Comparison of ENCODE assay signal across 23 cellular contexts in the genomic region with DNA sequence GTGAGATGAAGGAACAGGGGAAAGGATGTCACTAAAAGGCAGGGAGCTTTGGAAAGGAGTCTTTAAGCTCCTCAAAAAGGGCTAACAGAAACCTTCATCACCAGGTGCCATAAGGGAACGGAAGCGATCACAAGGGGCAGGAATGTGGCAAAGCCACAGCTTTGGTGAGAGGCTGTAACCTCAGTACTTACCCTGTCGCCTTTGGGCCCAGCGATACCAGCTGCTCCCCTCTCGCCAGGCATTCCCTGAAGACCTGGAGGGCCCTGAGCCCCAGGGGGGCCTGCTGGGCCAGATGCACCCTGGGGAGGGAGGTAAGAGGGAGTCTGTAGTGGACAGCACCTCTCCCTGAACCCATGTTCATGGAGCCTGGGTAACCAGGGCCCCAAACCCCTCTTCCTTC. TPM values are rescaled to one million over a fixed set of nuclear protein-coding genes. Genes with fewer than 3 reads are reported as not detected.
"Had no signal": no experiment of that assay in that cellular context is flagged by ENCODE, and none has a peak within 500 bp of the region (broad histone marks: within the 10 kb centered on the region; RNA-seq: fewer than 3 reads in every experiment).

No MANE protein-coding gene starts in this region.

- H3K27me3 ChIP-seq: testis, tibial nerve had no signal

- H3K4me3 ChIP-seq: esophagus squamous epithelium, gastroesophageal sphincter, left ventricle myocardium inferior, lower lobe of right lung, testis, tibial nerve had no signal

- H3K4me1 ChIP-seq: esophagus squamous epithelium, gastroesophageal sphincter, left ventricle myocardium inferior, lower lobe of right lung, testis, tibial nerve had no signal

- H3K9me3 ChIP-seq: esophagus squamous epithelium, gastroesophageal sphincter, left ventricle myocardium inferior, lower lobe of right lung, testis, tibial nerve had no signal

- FAIRE-seq: colon, keratinocyte had no signal

- H3K27ac Mint-ChIP-seq: dendritic cell treated with granulocyte-macrophage colony-stimulating factor and Interleukin-4, amounts not matched to agents 40 ng/mL and 50 ng/mL, for 4 days; immature natural killer cell; memory B cell; mesothelial cell of epicardium; natural killer cell; stimulated activated naive B cell treated with anti-CD40 and anti-IgM and Interleukin-4, amounts not matched to agents 10 μg/mL and 1 μg/mL and 100 μg/mL, for 72 hours had no signal

- H3K27ac ChIP-seq: esophagus squamous epithelium, gastroesophageal sphincter, left ventricle myocardium inferior, lower lobe of right lung, testis, tibial nerve had no signal

- H3K9me3 Mint-ChIP-seq: dendritic cell treated with granulocyte-macrophage colony-stimulating factor and Interleukin-4, amounts not matched to agents 40 ng/mL and 50 ng/mL, for 4 days; immature natural killer cell; memory B cell; mesothelial cell of epicardium; natural killer cell; stimulated activated naive B cell treated with anti-CD40 and anti-IgM and Interleukin-4, amounts not matched to agents 10 μg/mL and 1 μg/mL and 100 μg/mL, for 72 hours; stimulated activated naive CD8-positive, alpha-beta T cell treated with anti-CD3 and anti-CD28 coated beads, Interleukin-15, amount 100 ng/mL, for 72 hours had no signal

- ATAC-seq: gastroesophageal sphincter; left cardiac atrium; natural killer cell; sciatic nerve; stimulated activated naive B cell treated with anti-CD40 and anti-IgM and Interleukin-4, amounts not matched to agents 10 μg/mL and 1 μg/mL and 100 μg/mL, for 72 hours; stimulated activated naive CD8-positive, alpha-beta T cell treated with anti-CD3 and anti-CD28 coated beads, Interleukin-15, amount 100 ng/mL, for 72 hours had no signal

- H3K4me3 Mint-ChIP-seq: dendritic cell treated with granulocyte-macrophage colony-stimulating factor and Interleukin-4, amounts not matched to agents 40 ng/mL and 50 ng/mL, for 4 days; immature natural killer cell; memory B cell; mesothelial cell of epicardium; natural killer cell; stimulated activated naive B cell treated with anti-CD40 and anti-IgM and Interleukin-4, amounts not matched to agents 10 μg/mL and 1 μg/mL and 100 μg/mL, for 72 hours; stimulated activated naive CD8-positive, alpha-beta T cell treated with anti-CD3 and anti-CD28 coated beads, Interleukin-15, amount 100 ng/mL, for 72 hours had no signal

- DNase-seq: esophagus squamous epithelium; foreskin fibroblast; immature natural killer cell; left cardiac atrium; left ventricle myocardium inferior; lower lobe of right lung; natural killer cell; stimulated activated CD4-positive, alpha-beta T cell treated with anti-CD3 and anti-CD28 coated beads, Interleukin-2, amount 100 ng/mL, for 24 hours; stimulated activated CD4-positive, alpha-beta T cell treated with anti-CD3 and anti-CD28 coated beads, Interleukin-4, amount 100 ng/mL, for 4 hours; stimulated activated naive B cell treated with anti-CD40 and anti-IgM and Interleukin-4, amounts not matched to agents 10 μg/mL and 1 μg/mL and 100 μg/mL, for 72 hours; stimulated activated naive CD8-positive, alpha-beta T cell treated with anti-CD3 and anti-CD28 coated beads, Interleukin-15, amount 100 ng/mL, for 72 hours; testis had no signal

- H3K4me1 Mint-ChIP-seq: immature natural killer cell; natural killer cell; stimulated activated naive CD8-positive, alpha-beta T cell treated with anti-CD3 and anti-CD28 coated beads, Interleukin-15, amount 100 ng/mL, for 72 hours had no signal

- H3K36me3 Mint-ChIP-seq: immature natural killer cell; natural killer cell; stimulated activated naive B cell treated with anti-CD40 and anti-IgM and Interleukin-4, amounts not matched to agents 10 μg/mL and 1 μg/mL and 100 μg/mL, for 72 hours had no signal

- H3K36me3 ChIP-seq: esophagus squamous epithelium, gastroesophageal sphincter, left ventricle myocardium inferior, lower lobe of right lung, tibial nerve had no signal

RNA-seq across cellular contexts. Expression of a gene that starts 22.0 kb away (rescaled TPM):
- total RNA-seq: esophagus squamous epithelium, gastroesophageal sphincter, left cardiac atrium, left ventricle myocardium inferior, lower lobe of right lung, natural killer cell, pulmonary artery endothelial cell, sciatic nerve, subcutaneous adipose tissue, tibial nerve, ureter had no signal
